ENCODE assay signal across 8 cellular contexts in the genomic region with DNA sequence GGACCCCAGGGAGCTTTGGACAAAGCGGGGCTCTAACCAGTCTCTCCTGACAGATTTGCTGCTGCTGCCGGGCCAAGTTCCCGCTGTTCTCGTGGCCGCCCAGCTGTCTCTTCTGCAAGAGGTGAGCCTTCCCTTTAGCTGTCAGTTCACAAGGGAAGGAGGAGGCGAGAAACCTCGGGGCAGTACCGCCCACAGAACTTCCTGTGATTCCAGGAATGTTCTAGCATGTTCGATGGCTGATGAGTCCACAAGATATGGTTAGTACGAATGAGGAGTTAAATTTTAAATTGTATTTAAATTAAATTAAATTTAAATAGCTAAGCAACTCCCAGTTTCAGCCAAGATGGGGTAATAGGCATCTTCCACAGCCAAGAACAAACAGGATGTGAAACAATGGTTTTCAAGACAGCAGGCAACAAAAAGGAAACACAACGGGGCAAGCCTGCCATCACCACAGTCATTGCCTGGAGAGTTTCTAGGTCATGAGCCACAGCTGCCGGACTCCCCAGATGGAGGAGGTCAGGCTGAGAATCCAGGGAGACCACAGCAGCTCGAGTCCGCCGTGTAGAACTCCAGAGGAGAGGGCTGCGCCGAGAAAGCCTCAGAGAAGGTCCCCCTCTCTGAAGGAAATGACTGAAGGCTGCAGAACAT. TPM values are rescaled to one million over a fixed set of nuclear protein-coding genes. Genes with fewer than 3 reads are reported as not detected.
DNase-seq lines count a peak whose midpoint lies in the region; ATAC-seq and TF ChIP-seq lines count a peak whose summit lies in the region.

No MANE protein-coding gene starts in this region.

- no peak overlapping the region for H2BK20ac ChIP-seq in IMR-90 (ENCODE audit: low read depth, low read length)

- no peak overlapping the region for H2BK15ac ChIP-seq in IMR-90 (ENCODE audit: low read depth, low read length)

- peaks cover 3% of the 10 kb centered on the region for H3K9me1 ChIP-seq in IMR-90 (ENCODE audit: insufficient read depth, low read length)

- ATAC-seq in IMR-90 (ENCODE audit: low read depth) (no peak), HG03520 (IDR thresholded peaks at IDR 0.05; ENCODE audit: unreplicated experiment) (no peak)

- no peak overlapping the region for H3K4me2 ChIP-seq in IMR-90 (ENCODE audit: low read depth, low read length)

- no peak overlapping the region for H2AK5ac ChIP-seq in IMR-90 (ENCODE audit: low read depth, low read length)

- no peaks in the 10 kb centered on the region for H3K27me3 Mint-ChIP-seq in activated naive CD8-positive, alpha-beta T cell treated with anti-CD3 and anti-CD28 coated beads for 36 hours

- H4K91ac ChIP-seq in IMR-90 (ENCODE audit: insufficient read depth, low read depth, low read length): no peak overlapping the region

- no peak overlapping the region for H4K5ac ChIP-seq in IMR-90 (ENCODE audit: low read depth, low read length)

- H2AK9ac ChIP-seq in IMR-90 (replicated peaks; ENCODE audit: low read depth, low read length, poor library complexity): no peak overlapping the region

- H3K56ac ChIP-seq in IMR-90 (ENCODE audit: extremely low read depth, insufficient read depth, low read length): no peak overlapping the region

- H3K27me3 ChIP-seq in IMR-90 (ENCODE audit: control insufficient read depth, insufficient read depth, low read length) (no peaks in the 10 kb centered on the region), layer of hippocampus (ENCODE audit: control insufficient read depth, insufficient read depth, low read length) (no peaks in the 10 kb centered on the region), thymus (ENCODE audit: control insufficient read depth, insufficient read depth) (no peaks in the 10 kb centered on the region)

- no peaks in the 10 kb centered on the region; a peak in 1 of 4 replicates for H3K79me1 ChIP-seq in IMR-90 (ENCODE audit: low read depth in 1 of 2, low read length in 2 of 2)

- peak; percentile 34 for DNase-seq in stimulated activated CD4-positive, alpha-beta T cell treated with anti-CD3 and anti-CD28 coated beads, Interleukin-15, amount 100 ng/mL, for 24 hours
- no peak for DNase-seq in stimulated activated CD4-positive, alpha-beta T cell treated with anti-CD3 and anti-CD28 coated beads, Interleukin-4, amount 100 ng/mL, for 1 hour
- DNase-seq in IMR-90 (peak; percentile 40), NCI-H187 (lab: John Stamatoyannopoulos, UW) (no peak)
- DNase-seq in activated naive CD8-positive, alpha-beta T cell treated with anti-CD3 and anti-CD28 coated beads for 36 hours: peak; percentile 30

- H3K4me3 Mint-ChIP-seq in activated naive CD8-positive, alpha-beta T cell treated with anti-CD3 and anti-CD28 coated beads for 36 hours: peak overlapping the region; percentile 15

- no peak overlapping the region for H2AFZ ChIP-seq in IMR-90 (replicated peaks; ENCODE audit: low read length, poor library complexity)

- no peak overlapping the region for H3K27ac ChIP-seq in IMR-90 (ENCODE audit: insufficient read depth, low read length)
- peak overlapping the region; percentile 79 for H3K27ac ChIP-seq in layer of hippocampus (ENCODE audit: low read depth, low read length)
- peak overlapping the region; percentile 83 for H3K27ac ChIP-seq in thymus (ENCODE audit: low read depth)

- WGBS in IMR-90 (ENCODE audit: extremely low coverage in 2 of 2, insufficient read length in 1 of 2), 2 experiments: 62% methylated on average over 8 of the region's 17 CpGs; no CpG with 5 or more reads in 1 of the 2 experiments
- WGBS in thymus: 22% methylated on average over 17 of the region's 17 CpGs

- dilution Hi-C loops in IMR-90 (cut with HindIII; ENCODE audit: low sequenced_read_pairs, unreplicated experiment): no loop called here

- TF ChIP-seq RAD21 in IMR-90 (IDR thresholded peaks at IDR 0.05; ENCODE audit: low read length): no peak

- no peak overlapping the region for H3K23ac ChIP-seq in IMR-90 (ENCODE audit: low read depth, low read length)

- H2BK5ac ChIP-seq in IMR-90 (ENCODE audit: low read depth, low read length, poor library complexity, severe bottlenecking): no peak overlapping the region

- H3K9me3 ChIP-seq in IMR-90 (ENCODE audit: control insufficient read depth, insufficient read depth, low read length) (peaks cover 5% of the 10 kb centered on the region), thymus (ENCODE audit: control insufficient read depth) (peaks cover 5% of the 10 kb centered on the region)

- peaks cover 3% of the 10 kb centered on the region; the same call in 1 of the 2 replicates for H3K36me3 ChIP-seq in IMR-90 (ENCODE audit: control insufficient read depth, insufficient read depth, low read length)
- H3K36me3 ChIP-seq in thymus (ENCODE audit: control insufficient read depth, insufficient read depth): peaks cover 3% of the 10 kb centered on the region

- TF ChIP-seq POLR2A in IMR-90 (IDR thresholded peaks at IDR 0.05; ENCODE audit: low read depth, low read length): no peak

- BruUV-seq in IMR-90 (replicated peaks; lab: Mats Ljungman, UMichigan): no TSS peak

- intact Hi-C loops in IMR-90 (cut with micrococcal nuclease): loop anchor here (5.0 kb wide), 1 partner anchor 142 kb away; a partner anchor contains a TSS

- H3K4me1 ChIP-seq in IMR-90 (ENCODE audit: control insufficient read depth, insufficient read depth, low read length) (peaks cover 6% of the 10 kb centered on the region), thymus (ENCODE audit: control insufficient read depth, insufficient read depth, low read length) (peaks cover 17% of the 10 kb centered on the region)

- no peak overlapping the region for H2BK120ac ChIP-seq in IMR-90 (ENCODE audit: low read depth, low read length)

- in situ Hi-C loops in IMR-90 (cut with MboI; ENCODE audit: low sequenced_read_pairs): no loop called here

- CTCF ChIA-PET in IMR-90 (lab: Yijun Ruan, JAX): no interaction called here

- H3K9me3 Mint-ChIP-seq in activated naive CD8-positive, alpha-beta T cell treated with anti-CD3 and anti-CD28 coated beads for 36 hours: peaks cover 7% of the 10 kb centered on the region

- no peak overlapping the region; the same call in 1 of the 2 replicates for H3K4ac ChIP-seq in IMR-90 (ENCODE audit: low read depth, low read length)

- H3K27ac Mint-ChIP-seq in activated naive CD8-positive, alpha-beta T cell treated with anti-CD3 and anti-CD28 coated beads for 36 hours: peak overlapping the region; percentile 36

- H3K9ac ChIP-seq in IMR-90 (ENCODE audit: low read depth, low read length): no peak overlapping the region

- 0 out of 2 replicates have a peak overlapping the region, but pooled peaks have one; percentile 28 for H3K14ac ChIP-seq in IMR-90 (replicated peaks; ENCODE audit: low read depth, low read length)

- H3K4me3 ChIP-seq in IMR-90 (ENCODE audit: insufficient read depth, low read depth, low read length) (no peak overlapping the region), thymus (ENCODE audit: low read length) (no peak overlapping the region)

- POLR2A ChIA-PET in IMR-90 (lab: Charles Lee; ENCODE audit: unreplicated experiment): no interaction called here

- H3K18ac ChIP-seq in IMR-90 (ENCODE audit: low read depth, low read length): no peak overlapping the region

- peaks cover 11% of the 10 kb centered on the region for H3K36me3 Mint-ChIP-seq in activated naive CD8-positive, alpha-beta T cell treated with anti-CD3 and anti-CD28 coated beads for 36 hours

- peaks cover 23% of the 10 kb centered on the region for H3K4me1 Mint-ChIP-seq in activated naive CD8-positive, alpha-beta T cell treated with anti-CD3 and anti-CD28 coated beads for 36 hours

- TF ChIP-seq CTCF in IMR-90 (conservative IDR thresholded peaks at IDR 0.05; ENCODE audit: low read depth, low read length): no peak

- 0 out of 2 replicates have a peak, but pooled peaks cover 8% of the 10 kb centered on the region for H4K20me1 ChIP-seq in IMR-90 (ENCODE audit: insufficient read depth, low read length)

- peak overlapping the region in 1 of 2 experiments; percentile 58; a peak in 1 of 4 replicates for H4K8ac ChIP-seq in IMR-90 (ENCODE audit: low read depth in 2 of 2, low read length in 2 of 2)

RNA-seq across cellular contexts. Expression of a gene that starts 9.5 kb away (rescaled TPM):
- 119 and 127 TPM in 2 replicates for total RNA-seq in IMR-90 (2012; rRNA removed)
- polyA plus RNA-seq in IMR-90 (2012; rRNA removed): 184 and 199 TPM in 2 replicates
- polyA plus RNA-seq in IMR-90 (2012; cell fraction: cytosol; rRNA removed): 143 and 185 TPM in 2 replicates
- polyA plus RNA-seq in IMR-90 (2012; cell fraction: nucleus; rRNA removed; ENCODE audit: low replicate concordance): 445 and 688 TPM in 2 replicates
- total RNA-seq in activated naive CD8-positive, alpha-beta T cell treated with anti-CD3 and anti-CD28 coated beads for 36 hours: 100 to 1,000 TPM; 126 to 127 TPM
- 200 TPM for polyA plus RNA-seq in thymus

RNA-seq across cellular contexts. Expression of a gene that starts 35.6 kb away (rescaled TPM):
- 0.56 and 0.72 TPM in 2 replicates for total RNA-seq in IMR-90 (2012; rRNA removed)
- polyA plus RNA-seq in IMR-90 (2012; rRNA removed) (1.6 and 1.9 TPM in 2 replicates), thymus (3.7 TPM)
- 1.6 and 1.9 TPM in 2 replicates for polyA plus RNA-seq in IMR-90 (2012; cell fraction: cytosol; rRNA removed)
- polyA plus RNA-seq in IMR-90 (2012; cell fraction: nucleus; rRNA removed; ENCODE audit: low replicate concordance): 8.8 and 10.3 TPM in 2 replicates
- under 1 TPM; 0.14 to 0.52 TPM for total RNA-seq in activated naive CD8-positive, alpha-beta T cell treated with anti-CD3 and anti-CD28 coated beads for 36 hours

RNA-seq across cellular contexts. Expression of a gene that starts 47.4 kb away (rescaled TPM):
- total RNA-seq in IMR-90 (2012; rRNA removed): 13.3 and 13.9 TPM in 2 replicates
- polyA plus RNA-seq in IMR-90 (2012; rRNA removed): 24.4 and 24.7 TPM in 2 replicates
- polyA plus RNA-seq in IMR-90 (2012; cell fraction: cytosol; rRNA removed): 8.1 and 9.6 TPM in 2 replicates
- 87.4 and 134 TPM in 2 replicates for polyA plus RNA-seq in IMR-90 (2012; cell fraction: nucleus; rRNA removed; ENCODE audit: low replicate concordance)
- 10 to 100 TPM; 79.7 to 88.2 TPM for total RNA-seq in activated naive CD8-positive, alpha-beta T cell treated with anti-CD3 and anti-CD28 coated beads for 36 hours
- polyA plus RNA-seq in thymus: 11.1 TPM

RNA-seq across cellular contexts. Expression of a gene that starts 54.8 kb away (rescaled TPM):
- 3.8 and 4.4 TPM in 2 replicates for total RNA-seq in IMR-90 (2012; rRNA removed)
- 9.5 TPM in 2 replicates for polyA plus RNA-seq in IMR-90 (2012; rRNA removed)
- polyA plus RNA-seq in IMR-90 (2012; cell fraction: cytosol; rRNA removed): 3.3 and 6.2 TPM in 2 replicates
- 49.5 and 79.2 TPM in 2 replicates for polyA plus RNA-seq in IMR-90 (2012; cell fraction: nucleus; rRNA removed; ENCODE audit: low replicate concordance)
- 1 to 10 TPM; 1.4 TPM for total RNA-seq in activated naive CD8-positive, alpha-beta T cell treated with anti-CD3 and anti-CD28 coated beads for 36 hours
- polyA plus RNA-seq in thymus: 20.4 TPM

RNA-seq across cellular contexts. Expression of a gene that starts 59.3 kb away (rescaled TPM):
- total RNA-seq in IMR-90 (2012; rRNA removed): 311 and 337 TPM in 2 replicates
- polyA plus RNA-seq in IMR-90 (2012; rRNA removed) (410 and 428 TPM in 2 replicates), thymus (10.6 TPM)
- polyA plus RNA-seq in IMR-90 (2012; cell fraction: cytosol; rRNA removed): 269 and 452 TPM in 2 replicates
- polyA plus RNA-seq in IMR-90 (2012; cell fraction: nucleus; rRNA removed; ENCODE audit: low replicate concordance): 172 and 406 TPM in 2 replicates
- total RNA-seq in activated naive CD8-positive, alpha-beta T cell treated with anti-CD3 and anti-CD28 coated beads for 36 hours: not detected

Comparison
In these comparisons a context has a peak if more than half of its experiments do, and no peak if none do; other contexts are left out.
1. DNase-seq: peak in stimulated activated CD4-positive, alpha-beta T cell treated with anti-CD3 and anti-CD28 coated beads, Interleukin-15, amount 100 ng/mL, for 24 hours (single experiment), IMR-90 (single experiment) and activated naive CD8-positive, alpha-beta T cell treated with anti-CD3 and anti-CD28 coated beads for 36 hours (single experiment); none in stimulated activated CD4-positive, alpha-beta T cell treated with anti-CD3 and anti-CD28 coated beads, Interleukin-4, amount 100 ng/mL, for 1 hour (single experiment) and NCI-H187 (0 of 2).